In genomic region chr21:31814356-31814755, GRCh38 we compare ENCODE assay signal across 6 cellular contexts. TPM values are rescaled to one million over a fixed set of nuclear protein-coding genes. Genes with fewer than 3 reads are reported as not detected.
DNase-seq lines count a peak whose midpoint lies in the region; ATAC-seq, FAIRE-seq and TF ChIP-seq lines count a peak whose summit lies in the region.
"Not testable (repeated sequence)": the region's sequence is repeated elsewhere in the genome, so short reads cannot be mapped to it uniquely, and the experiment has no call there.
"Had no signal": no experiment of that assay in that cellular context is flagged by ENCODE, and none has a peak within 500 bp of the region (broad histone marks: within the 10 kb centered on the region; RNA-seq: fewer than 3 reads in every experiment).

No MANE protein-coding gene starts in this region.

- H3K4me3 ChIP-seq in HEK293 (ENCODE audit: low read depth, low read length); K562: not testable (repeated sequence)

- CTCF ChIA-PET in HEK293 (lab: Yijun Ruan, JAX); K562 (lab: Yijun Ruan, JAX; ENCODE audit: low intra/inter-chr PET ratio): not testable (repeated sequence)

- POLR2A ChIA-PET in HEK293 (lab: Yijun Ruan, JAX); K562 (lab: Yijun Ruan, JAX): not testable (repeated sequence)

- not testable (repeated sequence) for H2AFZ ChIP-seq in K562 (ENCODE audit: low read depth, low read length)

- H3K4me1 ChIP-seq in HEK293 (ENCODE audit: control insufficient read depth, insufficient read depth, low read length); K562 (replicated peaks in 1 of 2; ENCODE audit: control insufficient read depth in 2 of 2, insufficient read depth in 2 of 2, low read length in 2 of 2): not testable (repeated sequence)

- in situ Hi-C loops in K562 (cut with MboI), result not testable (repeated sequence)

- H3K79me2 ChIP-seq in K562 (ENCODE audit: control insufficient read depth, insufficient read depth, low read length), result not testable (repeated sequence)

- H3K9me1 ChIP-seq in K562 (ENCODE audit: control insufficient read depth, insufficient read depth, low read length), result not testable (repeated sequence)

- intact Hi-C loops in K562 (cut with micrococcal nuclease), result not testable (repeated sequence)

- H3K36me3 ChIP-seq in HEK293 (ENCODE audit: control insufficient read depth in 2 of 2, insufficient read depth in 1 of 2, low read length in 2 of 2); K562 (ENCODE audit: control insufficient read depth, insufficient read depth, low read length): not testable (repeated sequence)

- not testable (repeated sequence) for H3K9me3 ChIP-seq in HEK293 (ENCODE audit: control insufficient read depth, insufficient read depth, low read depth, low read length); K562 (replicated peaks; ENCODE audit: control insufficient read depth, insufficient read depth, low read depth, low read length)

- TF ChIP-seq EP300 in K562 (IDR thresholded peaks at IDR 0.05; ENCODE audit: low read length), result not testable (repeated sequence)

- H3K27me3 ChIP-seq in K562 (ENCODE audit: control insufficient read depth in 2 of 2, insufficient read depth in 2 of 2, low read length in 2 of 2), result peaks cover 7 to 10% of the 10 kb centered on the region in 2 experiments; a peak in 3 of 5 replicates

- not testable (repeated sequence) for TF ChIP-seq CTCF in HEK293 (tag by site-specific recombination; IDR thresholded peaks at IDR 0.05); K562 (IDR thresholded peaks at IDR 0.05 in 2 of 3, conservative IDR thresholded peaks at IDR 0.05 in 1 of 3; ENCODE audit: insufficient read depth in 2 of 3, low read depth in 1 of 3, low read length in 3 of 3)

- not testable (repeated sequence) for BruUV-seq in K562 (replicated peaks; lab: Mats Ljungman, UMichigan)

- not testable (repeated sequence) for H3K4me2 ChIP-seq in K562 (ENCODE audit: insufficient read depth, low read length)

- WGBS in K562 (ENCODE audit: insufficient coverage, low coverage, missing lambda C conversion rate), result no CpG with 5 or more reads among the region's 3 CpGs

- ATAC-seq in K562, result not testable (repeated sequence)

- not testable (repeated sequence) for TF ChIP-seq RAD21 in K562 (CRISPR knock-in tag; conservative IDR thresholded peaks at IDR 0.05 in 1 of 2, IDR thresholded peaks at IDR 0.05 in 1 of 2)

- H3K27ac ChIP-seq in HEK293 (ENCODE audit: extremely low read depth, low read depth, low read length); K562 (ENCODE audit: extremely low read depth, low read depth, low read length): not testable (repeated sequence)

- FAIRE-seq in K562 (lab: Jason Lieb, UNC), result not testable (repeated sequence)

- H4K20me1 ChIP-seq in K562 (replicated peaks; ENCODE audit: control insufficient read depth, insufficient read depth, low read length), result not testable (repeated sequence)

- H3K9ac ChIP-seq in K562 (ENCODE audit: insufficient read depth in 1 of 2, low read depth in 2 of 2, low read length in 2 of 2), result not testable (repeated sequence)

- not testable (repeated sequence) for DNase-seq in K562 (ENCODE audit: extremely low read depth in 1 of 4, low spot score in 3 of 4)

- TF ChIP-seq POLR2A in K562 (conservative IDR thresholded peaks at IDR 0.05), result not testable (repeated sequence)

TF ChIP-seq in HEK293, 187 proteins besides CTCF, POLR2A, EP300 and RAD21:
- TF ChIP-seq ZNF146 (tag by site-specific recombination; IDR thresholded peaks at IDR 0.05), result peak; percentile 94
- TF ChIP-seq ZNF280D (tag by site-specific recombination; IDR thresholded peaks at IDR 0.05), result peak; percentile 79; the same call in 1 of the 2 replicates

TF ChIP-seq in K562, 482 proteins besides CTCF, POLR2A, EP300 and RAD21:
- 0 out of 2 replicates have a peak, but pooled peaks have one; percentile 13 for TF ChIP-seq BCOR (IDR thresholded peaks at IDR 0.05)

RNA-seq across cellular contexts. Expression of gene HUNK, which starts 58.5 kb away (rescaled TPM):
- not detected in 2 replicates for total RNA-seq in K562 (2011; cell fraction: chromatin; rRNA removed; ENCODE audit: low replicate concordance)
- total RNA-seq in K562 (2011; cell fraction: nucleolus; rRNA removed), result not detected in 2 replicates
- total RNA-seq in K562 (2011; cell fraction: nucleoplasm; rRNA removed), result not detected in 2 replicates
- not detected in 2 replicates for total RNA-seq in K562 (2014; rRNA removed)
- not detected in 2 replicates for total RNA-seq in K562 (2014; rRNA removed; fragmentation: Illumina TruSeq; extraction: Trizol)
- not detected in 2 replicates for total RNA-seq in K562 (2015; rRNA removed; fragmentation: Illumina TruSeq; extraction: Trizol)
- total RNA-seq in K562 (2021), result 0.02 TPM in 1 of 2 replicates, not detected in the other
- not detected in 2 replicates for polyA plus RNA-seq in K562 (2011; rRNA removed)
- not detected in 2 replicates for polyA plus RNA-seq in K562 (2011; cell fraction: cytosol; rRNA removed)
- polyA plus RNA-seq in K562 (2011; cell fraction: nucleus; rRNA removed), result not detected in 2 replicates
- polyA plus RNA-seq in K562 (2012), result not detected in 2 replicates
- polyA plus RNA-seq in K562 (2014; fragmentation: Illumina TruSeq; extraction: Trizol), result not detected in 2 replicates
- polyA plus RNA-seq in K562 (2014; fragmentation: Nextera tagmentation; extraction: Ambion mirVana), result not detected
- polyA plus RNA-seq in K562 (2014; rRNA removed), result not detected in 2 replicates
- polyA minus RNA-seq in K562 (2011; rRNA and poly(A)+ RNA removed), result not detected in 2 replicates
- polyA minus RNA-seq in K562 (2011; cell fraction: cytosol; rRNA and poly(A)+ RNA removed), result not detected in 2 replicates
- not detected in 2 replicates for polyA minus RNA-seq in K562 (2011; cell fraction: nucleus; rRNA and poly(A)+ RNA removed)
- total RNA-seq: CD4-positive, alpha-beta T cell; CD4-positive, CD25-positive, alpha-beta regulatory T cell; CD8-positive, alpha-beta T cell had no signal
- polyA plus RNA-seq: CD14-positive monocyte; CD4-positive, CD25-positive, alpha-beta regulatory T cell had no signal
